ENCODE assay signal across 35 cellular contexts in genomic region chr7:18425227-18425626, GRCh38.
DNase-seq lines count a peak whose midpoint lies in the region; ATAC-seq and TF ChIP-seq lines count a peak whose summit lies in the region.
"Had no signal": no experiment of that assay in that cellular context is flagged by ENCODE, and none has a peak within 500 bp of the region (broad histone marks: within the 10 kb centered on the region; RNA-seq: fewer than 3 reads in every experiment).

No MANE protein-coding gene starts in this region.

- H2AFZ ChIP-seq in OCI-LY1 (ENCODE audit: low read length): peak overlapping the region; percentile 44; the same call in 1 of the 2 replicates
- no peak overlapping the region for H2AFZ ChIP-seq in neural cell (ENCODE audit: low read depth, low read length)
- H2AFZ ChIP-seq in neural progenitor cell (replicated peaks): no peak overlapping the region
- H2AFZ ChIP-seq: GM23338, parathyroid adenoma had no signal

- H3K4me1 ChIP-seq in OCI-LY1 (ENCODE audit: insufficient read depth, low read length, severe bottlenecking): peaks cover 14% of the 10 kb centered on the region
- H3K4me1 ChIP-seq in neural progenitor cell: peaks cover 47% of the 10 kb centered on the region
- H3K4me1 ChIP-seq: parathyroid adenoma, testis had no signal

- H3K9ac ChIP-seq in OCI-LY1 (ENCODE audit: low read length) (no peak overlapping the region), neural cell (ENCODE audit: low read length) (no peak overlapping the region), neural progenitor cell (no peak overlapping the region)
- H3K9ac ChIP-seq: parathyroid adenoma, SK-N-SH had no signal

- H3K4me2 ChIP-seq in OCI-LY1 (ENCODE audit: low read length) (no peak overlapping the region), neural cell (ENCODE audit: low read length) (no peak overlapping the region), neural progenitor cell (no peak overlapping the region)
- H3K4me2 ChIP-seq: A549, GM23338, SK-N-SH had no signal

- H3K9me3 ChIP-seq in OCI-LY1 (ENCODE audit: low read length) (no peaks in the 10 kb centered on the region), neural cell (ENCODE audit: low read length) (no peaks in the 10 kb centered on the region), neural progenitor cell (ENCODE audit: low read depth) (no peaks in the 10 kb centered on the region)
- H3K9me3 ChIP-seq: A549, SK-N-SH, testis had no signal

- H3K9me3 Mint-ChIP-seq in neural progenitor cell: peaks cover 2% of the 10 kb centered on the region
- H3K9me3 Mint-ChIP-seq in endothelial cell (ENCODE audit: unreplicated experiment): no peaks in the 10 kb centered on the region
- H3K9me3 Mint-ChIP-seq: activated naive CD8-positive, alpha-beta T cell treated with anti-CD3 and anti-CD28 coated beads, Interleukin-2, amount 50 U/mL, for 24 hours; CD8-positive, alpha-beta T cell; GM23338; HFFc6; T-helper 1 cell treated with Interleukin-12 subunit alpha and Interleukin-12 subunit beta and Interleukin-4 antibody, amounts not matched to agents 30 μg/mL and 1 μg/mL, for 36 hours had no signal

- TF ChIP-seq CTCF in OCI-LY1 (IDR thresholded peaks at IDR 0.05; ENCODE audit: low read length) (no peak), neural cell (IDR thresholded peaks at IDR 0.05; ENCODE audit: poor library complexity, severe bottlenecking) (no peak), neural progenitor cell (IDR thresholded peaks at IDR 0.05) (no peak), endothelial cell (IDR thresholded peaks at IDR 0.05; ENCODE audit: unreplicated experiment) (no peak)

- no peak overlapping the region for H3K27ac Mint-ChIP-seq in neural progenitor cell
- H3K27ac Mint-ChIP-seq in endothelial cell (ENCODE audit: unreplicated experiment): no peak overlapping the region
- H3K27ac Mint-ChIP-seq: activated CD8-positive, alpha-beta memory T cell treated with anti-CD3 and anti-CD28 coated beads, Interleukin-2, amount 10 ng/mL, durations not matched to agents 7 days and 5 days; activated naive CD8-positive, alpha-beta T cell treated with anti-CD3 and anti-CD28 coated beads, Interleukin-2, amount 50 U/mL, for 24 hours; B cell; CD8-positive, alpha-beta T cell; GM23338; T-helper 1 cell treated with Interleukin-12 subunit alpha and Interleukin-12 subunit beta and Interleukin-4 antibody, amounts not matched to agents 30 μg/mL and 1 μg/mL, for 36 hours had no signal

- H3K4me1 Mint-ChIP-seq in neural progenitor cell: peaks cover 51% of the 10 kb centered on the region
- H3K4me1 Mint-ChIP-seq in endothelial cell (ENCODE audit: unreplicated experiment): peaks cover 5% of the 10 kb centered on the region
- H3K4me1 Mint-ChIP-seq: activated naive CD8-positive, alpha-beta T cell treated with anti-CD3 and anti-CD28 coated beads, Interleukin-2, amount 50 U/mL, for 24 hours had no signal

- no peak overlapping the region for H3K4me3 Mint-ChIP-seq in neural progenitor cell
- H3K4me3 Mint-ChIP-seq in endothelial cell (ENCODE audit: unreplicated experiment): no peak overlapping the region
- H3K4me3 Mint-ChIP-seq: activated CD8-positive, alpha-beta memory T cell treated with anti-CD3 and anti-CD28 coated beads, Interleukin-2, amount 10 ng/mL, durations not matched to agents 7 days and 5 days; activated naive CD8-positive, alpha-beta T cell treated with anti-CD3 and anti-CD28 coated beads, Interleukin-2, amount 50 U/mL, for 24 hours; B cell; CD8-positive, alpha-beta T cell; GM23338; HFFc6; neural crest cell; T-helper 1 cell treated with Interleukin-12 subunit alpha and Interleukin-12 subunit beta and Interleukin-4 antibody, amounts not matched to agents 30 μg/mL and 1 μg/mL, for 36 hours had no signal

- no peak for ATAC-seq in HG03521 (IDR thresholded peaks at IDR 0.05; ENCODE audit: unreplicated experiment)
- ATAC-seq: A549; activated CD4-positive, CD25-positive, alpha-beta regulatory T cell treated with anti-CD3 and anti-CD28 coated beads, Interleukin-2, amount 50 U/mL, for 24 hours; activated CD8-positive, alpha-beta memory T cell treated with anti-CD3 and anti-CD28 coated beads, Interleukin-2, amount 10 ng/mL, durations not matched to agents 7 days and 5 days; activated naive CD8-positive, alpha-beta T cell treated with anti-CD3 and anti-CD28 coated beads, Interleukin-2, amount 50 U/mL, for 24 hours; CD8-positive, alpha-beta T cell; esophagus mucosa; GM12878; GM23338; right cardiac atrium; stimulated activated naive CD8-positive, alpha-beta T cell treated with anti-CD3 and anti-CD28 coated beads, Interleukin-15, Interleukin-2, amounts not matched to agents 100 U/mL and 50 U/mL, for 24 hours had no signal

- H3K36me3 ChIP-seq in OCI-LY1 (ENCODE audit: insufficient read depth, low read length) (no peaks in the 10 kb centered on the region), neural cell (ENCODE audit: insufficient read depth, low read length) (no peaks in the 10 kb centered on the region), neural progenitor cell (no peaks in the 10 kb centered on the region)

- peak; percentile 30 for DNase-seq in Ammon's horn (ENCODE audit: low spot score)
- peak; percentile 11 for DNase-seq in glomerular visceral epithelial cell (ENCODE audit: extremely low spot score)
- DNase-seq in neural progenitor cell (ENCODE audit: low spot score): no peak
- no peak for DNase-seq in endothelial cell (ENCODE audit: low spot score)
- DNase-seq in HPDE6-E6E7 (ENCODE audit: extremely low spot score): no peak
- DNase-seq: activated CD4-positive, alpha-beta T cell treated with anti-CD3 and anti-CD28 coated beads, Interleukin-2, amount 50 U/mL, for 4 hours; activated CD8-positive, alpha-beta memory T cell treated with anti-CD3 and anti-CD28 coated beads, Interleukin-2, amount 10 ng/mL, durations not matched to agents 7 days and 5 days; activated naive CD4-positive, alpha-beta T cell; activated naive CD8-positive, alpha-beta T cell treated with anti-CD3 and anti-CD28 coated beads, Interleukin-2, amount 50 U/mL, for 24 hours; activated T-cell treated with anti-CD3 and anti-CD28 coated beads, Interleukin-2, amount 50 U/mL, for 48 hours; CD8-positive, alpha-beta T cell; central memory CD4-positive, alpha-beta T cell; DMS 273 treated with DMSO at 0.1 percent for 48 hours; HFFc6; islet precursor cell; NCI-H1436; NCI-H446 treated with DMSO at 0.1 percent for 48 hours; NCI-H82; right cardiac atrium; SK-N-SH; stimulated activated CD4-positive, alpha-beta T cell treated with anti-CD3 and anti-CD28 coated beads, Interleukin-2, amount 100 ng/mL, for 24 hours; stimulated activated naive CD8-positive, alpha-beta T cell treated with anti-CD3 and anti-CD28 coated beads, Interleukin-15, Interleukin-2, amounts not matched to agents 100 U/mL and 50 U/mL, for 24 hours; testis had no signal

- no peaks in the 10 kb centered on the region for H3K9me2 ChIP-seq in OCI-LY1 (ENCODE audit: low read depth, low read length)
- no peaks in the 10 kb centered on the region for H3K9me2 ChIP-seq in neural cell (ENCODE audit: insufficient read depth, low read length)
- H3K9me2 ChIP-seq: SK-N-SH had no signal

- H3K4me3 ChIP-seq in OCI-LY1 (ENCODE audit: low read depth, low read length, poor library complexity, severe bottlenecking): no peak overlapping the region
- peak overlapping the region; percentile 38 for H3K4me3 ChIP-seq in neural cell (ENCODE audit: low read length)
- H3K4me3 ChIP-seq in neural progenitor cell: no peak overlapping the region
- H3K4me3 ChIP-seq: A549, GM12878, GM23338, testis had no signal

- H3K27me3 ChIP-seq in OCI-LY1 (ENCODE audit: insufficient read depth, low read length) (no peaks in the 10 kb centered on the region), neural cell (ENCODE audit: insufficient read depth, low read depth, low read length) (no peaks in the 10 kb centered on the region), neural progenitor cell (no peaks in the 10 kb centered on the region)
- H3K27me3 ChIP-seq: testis had no signal

- TF ChIP-seq RAD21 in neural cell (conservative IDR thresholded peaks at IDR 0.05): no peak

- H3K27ac ChIP-seq in OCI-LY1 (ENCODE audit: low read depth, low read length, poor library complexity, severe bottlenecking) (no peak overlapping the region), neural cell (ENCODE audit: low read length) (peak overlapping the region; percentile 66), neural progenitor cell (no peak overlapping the region)
- H3K27ac ChIP-seq: A549, parathyroid adenoma, testis had no signal

- H3K36me3 Mint-ChIP-seq in neural progenitor cell (no peaks in the 10 kb centered on the region), endothelial cell (ENCODE audit: low read depth, unreplicated experiment) (no peaks in the 10 kb centered on the region)
- H3K36me3 Mint-ChIP-seq: activated CD8-positive, alpha-beta memory T cell treated with anti-CD3 and anti-CD28 coated beads, Interleukin-2, amount 10 ng/mL, durations not matched to agents 7 days and 5 days; CD8-positive, alpha-beta T cell had no signal

- H3K79me2 ChIP-seq in OCI-LY1 (ENCODE audit: insufficient read depth, low read length) (no peaks in the 10 kb centered on the region), neural cell (replicated peaks; ENCODE audit: insufficient read depth, low read length) (no peaks in the 10 kb centered on the region), neural progenitor cell (ENCODE audit: low read depth) (no peaks in the 10 kb centered on the region)
- H3K79me2 ChIP-seq: parathyroid adenoma had no signal

- no peaks in the 10 kb centered on the region for H3K27me3 Mint-ChIP-seq in neural progenitor cell (ENCODE audit: insufficient read depth, low read depth)
- H3K27me3 Mint-ChIP-seq in endothelial cell (ENCODE audit: unreplicated experiment): no peaks in the 10 kb centered on the region
- H3K27me3 Mint-ChIP-seq: activated CD8-positive, alpha-beta memory T cell treated with anti-CD3 and anti-CD28 coated beads, Interleukin-2, amount 10 ng/mL, durations not matched to agents 7 days and 5 days; activated naive CD8-positive, alpha-beta T cell treated with anti-CD3 and anti-CD28 coated beads, Interleukin-2, amount 50 U/mL, for 24 hours; B cell had no signal

- no peaks in the 10 kb centered on the region for H4K20me1 ChIP-seq in OCI-LY1 (ENCODE audit: insufficient read depth, low read length)
- H4K20me1 ChIP-seq in neural cell (ENCODE audit: insufficient read depth): no peaks in the 10 kb centered on the region
- H4K20me1 ChIP-seq in neural progenitor cell (ENCODE audit: low read depth): no peaks in the 10 kb centered on the region

- H3F3A ChIP-seq in OCI-LY1 (ENCODE audit: insufficient read depth, low read length) (no peaks in the 10 kb centered on the region), neural cell (ENCODE audit: insufficient read depth, low read length, poor library complexity, severe bottlenecking) (no peaks in the 10 kb centered on the region), neural progenitor cell (ENCODE audit: low read depth) (peaks cover 12% of the 10 kb centered on the region)

- TF ChIP-seq EP300 in neural cell (conservative IDR thresholded peaks at IDR 0.05; ENCODE audit: poor library complexity, severe bottlenecking): peak; percentile 91

TF ChIP-seq in neural cell, 6 proteins besides CTCF, POLR2A, EP300 and RAD21 (continues in another document):
- TF ChIP-seq POLR2AphosphoS5 (IDR thresholded peaks at IDR 0.05) (peak; percentile 75), SMC3 (conservative IDR thresholded peaks at IDR 0.05; ENCODE audit: poor library complexity) (no peak)

Comparison
In these comparisons a context has a peak if more than half of its experiments do, and no peak if none do; other contexts are left out.
1. DNase-seq: peak in Ammon's horn (single experiment) and glomerular visceral epithelial cell (single experiment); none in neural progenitor cell (single experiment), endothelial cell (single experiment) and HPDE6-E6E7 (single experiment).